In the genomic region with DNA sequence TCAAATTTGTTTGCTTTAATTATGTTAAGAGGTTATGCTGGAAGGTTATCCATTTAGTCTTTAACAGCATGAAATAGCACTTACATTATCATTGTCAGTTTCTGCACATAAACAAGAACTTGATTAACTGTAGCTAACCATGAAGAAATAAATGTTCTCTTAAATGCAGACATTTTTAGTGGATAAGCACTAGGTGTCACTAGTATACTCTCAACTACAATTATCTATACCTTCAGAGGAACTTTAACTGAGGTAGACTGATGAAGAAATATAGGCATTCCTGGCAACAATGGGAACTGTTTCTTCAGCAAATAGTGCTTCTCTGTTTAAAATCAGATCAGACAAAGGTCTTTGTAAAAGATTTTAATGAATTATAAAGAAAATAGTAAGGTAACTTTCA, we compare ENCODE assay signal across 9 cellular contexts.
DNase-seq lines count a peak whose midpoint lies in the region; ATAC-seq and TF ChIP-seq lines count a peak whose summit lies in the region.
"Had no signal": no experiment of that assay in that cellular context is flagged by ENCODE, and none has a peak within 500 bp of the region (broad histone marks: within the 10 kb centered on the region; RNA-seq: fewer than 3 reads in every experiment).

No MANE protein-coding gene starts in this region.

- no peaks in the 10 kb centered on the region for H3K4me1 ChIP-seq in spleen

- H3K4me3 ChIP-seq in kidney epithelial cell (ENCODE audit: low read depth, low read length) (no peak overlapping the region), brain microvascular endothelial cell (ENCODE audit: low read depth, low read length) (no peak overlapping the region), spleen (no peak overlapping the region)

- intact Hi-C loops in spleen (cut with DNase I; ENCODE audit: low total_unique reads) = loop anchor here (10.0 kb wide), 1 partner anchor 231 kb away; no protein-coding TSS in a partner anchor

- DNase-seq in Caki2 (ENCODE audit: low read depth) (peak; percentile 2), HT-29 (ENCODE audit: low spot score) (peak; percentile 1), SK-N-DZ (ENCODE audit: low spot score) (peak; percentile 49), kidney epithelial cell (ENCODE audit: low read depth) (no peak), brain microvascular endothelial cell (no peak), spleen (no peak)
- no peak for DNase-seq in activated effector memory CD4-positive, alpha-beta T cell treated with anti-CD3 and anti-CD28 coated beads, Interleukin-2, amount 50 U/mL, for 16 hours
- DNase-seq: GF-D8 had no signal

- TF ChIP-seq CTCF in kidney epithelial cell (IDR thresholded peaks at IDR 0.05; ENCODE audit: insufficient read depth, low read length, poor library complexity, severe bottlenecking) = peak; percentile 21
- TF ChIP-seq CTCF in brain microvascular endothelial cell (IDR thresholded peaks at IDR 0.05; ENCODE audit: low read depth, low read length, missing control alignments) = no peak
- peak in 1 of 11 experiments; percentile 15 for TF ChIP-seq CTCF in spleen (IDR thresholded peaks at IDR 0.05 in 8 of 11, conservative IDR thresholded peaks at IDR 0.05 in 3 of 11)

- no peak overlapping the region for H3K27ac ChIP-seq in brain microvascular endothelial cell
- H3K27ac ChIP-seq in spleen = no peak overlapping the region

- in situ Hi-C loops in Caki2 (cut with HindIII; ENCODE audit: low pct_unique_long_range_greater_than_20kb, low sequenced_read_pairs) = no loop called here
- in situ Hi-C loops in brain microvascular endothelial cell (cut with HindIII; ENCODE audit: low pct_ligation_motif_present, low sequenced_read_pairs) = no loop called here

- ATAC-seq in GM21825 (IDR thresholded peaks at IDR 0.05; ENCODE audit: unreplicated experiment) = no peak

- no peaks in the 10 kb centered on the region for H3K27me3 ChIP-seq in kidney epithelial cell (ENCODE audit: control insufficient read depth, insufficient read depth, low read length)
- H3K27me3 ChIP-seq in brain microvascular endothelial cell (replicated peaks) = no peaks in the 10 kb centered on the region
- H3K27me3 ChIP-seq in spleen (replicated peaks in 1 of 7) = no peaks in the 10 kb centered on the region

- TF ChIP-seq POLR2A in spleen (IDR thresholded peaks at IDR 0.05) = no peak

- H3K36me3 ChIP-seq in kidney epithelial cell (ENCODE audit: control insufficient read depth, insufficient read depth, low read length) (no peaks in the 10 kb centered on the region), brain microvascular endothelial cell (replicated peaks) (no peaks in the 10 kb centered on the region), spleen (no peaks in the 10 kb centered on the region)

- H3K9me3 ChIP-seq in spleen = no peaks in the 10 kb centered on the region

Comparison
In these comparisons a context has a peak if more than half of its experiments do, and no peak if none do; other contexts are left out.
1. DNase-seq: peak in Caki2 (single experiment), HT-29 (single experiment) and SK-N-DZ (single experiment); none in kidney epithelial cell (single experiment), brain microvascular endothelial cell (single experiment), activated effector memory CD4-positive, alpha-beta T cell treated with anti-CD3 and anti-CD28 coated beads, Interleukin-2, amount 50 U/mL, for 16 hours (single experiment) and spleen (single experiment).